Comparison of ENCODE assay signal across 10 cellular contexts in genomic region chr12:100576311-100577036, GRCh38. TPM values are rescaled to one million over a fixed set of nuclear protein-coding genes. Genes with fewer than 3 reads are reported as not detected.
A peak's percentile ranks its signal among the peaks of the same experiment; 100 is the strongest.
DNase-seq lines count a peak whose midpoint lies in the region; ATAC-seq and TF ChIP-seq lines count a peak whose summit lies in the region.
"Had no signal": no experiment of that assay in that cellular context is flagged by ENCODE, and none has a peak within 500 bp of the region (broad histone marks: within the 10 kb centered on the region; RNA-seq: fewer than 3 reads in every experiment).

No MANE protein-coding gene starts in this region.

- H3F3A ChIP-seq in PC-9 (ENCODE audit: insufficient read depth, low read depth): no peaks in the 10 kb centered on the region

- no peaks in the 10 kb centered on the region for H3K9me3 ChIP-seq in PC-9 (ENCODE audit: insufficient read depth, low read depth)
- H3K9me3 ChIP-seq: neutrophil, SJCRH30 had no signal

- H3K4me3 ChIP-seq in retinal pigment epithelial cell (ENCODE audit: low read length): no peak overlapping the region
- H3K4me3 ChIP-seq in PC-9: no peak overlapping the region
- H3K4me3 ChIP-seq: SJCRH30 had no signal

- no peaks in the 10 kb centered on the region for H4K20me1 ChIP-seq in PC-9 (ENCODE audit: insufficient read depth)

- peaks cover 54% of the 10 kb centered on the region for H3K79me2 ChIP-seq in PC-9 (ENCODE audit: low read depth)

- no peak overlapping the region for H2AFZ ChIP-seq in PC-9

- H3K9me2 ChIP-seq in PC-9 (ENCODE audit: insufficient read depth): no peaks in the 10 kb centered on the region

- no peaks in the 10 kb centered on the region for H3K27me3 ChIP-seq in PC-9 (ENCODE audit: insufficient read depth, low read depth)
- H3K27me3 ChIP-seq: SJCRH30 had no signal

- H3K36me3 ChIP-seq in PC-9 (ENCODE audit: low read depth): no peaks in the 10 kb centered on the region
- H3K36me3 ChIP-seq: neutrophil, SJCRH30 had no signal

- ATAC-seq in GM18519 (IDR thresholded peaks at IDR 0.05; ENCODE audit: low FRiP score, unreplicated experiment) (peak; percentile 37), left cardiac atrium (no peak), GM21367 (IDR thresholded peaks at IDR 0.05; ENCODE audit: unreplicated experiment) (no peak)

- H3K4me1 ChIP-seq in PC-9 (replicated peaks; ENCODE audit: insufficient read depth): peaks cover 11% of the 10 kb centered on the region

- DNase-seq in NOMO-1 (lab: John Stamatoyannopoulos, UW; ENCODE audit: unreplicated experiment in 2 of 2) (peak; percentile 80 to 96), epidermal melanocyte (ENCODE audit: insufficient read length, low spot score) (peak; percentile 24), retinal pigment epithelial cell (ENCODE audit: low read depth) (peak; percentile 70), PC-9 (no peak), NCI-H446 (lab: John Stamatoyannopoulos, UW) (no peak), left cardiac atrium (no peak)
- DNase-seq: SJCRH30 had no signal

- POLR2A ChIA-PET in PC-9 (lab: Charles Lee; ENCODE audit: unreplicated experiment): interaction anchor here (0.6 kb wide), 1 partner anchor 427 kb away, joined by 11 read pairs; no protein-coding TSS in a partner anchor

- H3K27ac ChIP-seq in PC-9: no peak overlapping the region
- H3K27ac ChIP-seq: neutrophil, SJCRH30 had no signal

- intact Hi-C loops in PC-9 (cut with micrococcal nuclease; ENCODE audit: unreplicated experiment): no loop called here
- intact Hi-C loops in left cardiac atrium (cut with DNase I): no loop called here

- BruUV-seq in PC-9 (replicated peaks; lab: Mats Ljungman, UMichigan): no TSS peak

- CTCF ChIA-PET in PC-9 (lab: Charles Lee): no interaction called here

- no peak for TF ChIP-seq CTCF in retinal pigment epithelial cell (conservative IDR thresholded peaks at IDR 0.05; ENCODE audit: low read depth, low read length)
- no peak for TF ChIP-seq CTCF in PC-9 (conservative IDR thresholded peaks at IDR 0.05)

- no peak overlapping the region for H3K4me2 ChIP-seq in PC-9

RNA-seq across cellular contexts. Expression of gene GAS2L3, which starts 3.0 kb away (rescaled TPM):
- total RNA-seq in PC-9 (2021) (28.6 and 31.9 TPM in 2 replicates), left cardiac atrium (1 to 10 TPM; 4.0 to 5.5 TPM)

Comparison
In these comparisons a context has a peak if more than half of its experiments do, and no peak if none do; other contexts are left out.
1. DNase-seq: peak in NOMO-1 (2 of 2), epidermal melanocyte (single experiment) and retinal pigment epithelial cell (single experiment); none in PC-9 (0 of 2), NCI-H446 (0 of 2) and left cardiac atrium (single experiment).